ENCODE assay signal across 1 cellular context in genomic region chr12:18752947-18753346, GRCh38.
TF ChIP-seq lines count a peak whose summit lies in the region.

No MANE protein-coding gene starts in this region.

TF ChIP-seq in GM23338, 12 proteins besides CTCF, POLR2A, EP300 and RAD21:
- peak; percentile 63; the same call in 1 of the 2 replicates for TF ChIP-seq ZNF462 (CRISPR knock-in tag; IDR thresholded peaks at IDR 0.05)
- no peak for TF ChIP-seq EZH2phosphoT487 (IDR thresholded peaks at IDR 0.05; ENCODE audit: unreplicated experiment)
- TF ChIP-seq ZNF331 (CRISPR knock-in tag; IDR thresholded peaks at IDR 0.05; ENCODE audit: low read depth): no peak
